In the genomic region with DNA sequence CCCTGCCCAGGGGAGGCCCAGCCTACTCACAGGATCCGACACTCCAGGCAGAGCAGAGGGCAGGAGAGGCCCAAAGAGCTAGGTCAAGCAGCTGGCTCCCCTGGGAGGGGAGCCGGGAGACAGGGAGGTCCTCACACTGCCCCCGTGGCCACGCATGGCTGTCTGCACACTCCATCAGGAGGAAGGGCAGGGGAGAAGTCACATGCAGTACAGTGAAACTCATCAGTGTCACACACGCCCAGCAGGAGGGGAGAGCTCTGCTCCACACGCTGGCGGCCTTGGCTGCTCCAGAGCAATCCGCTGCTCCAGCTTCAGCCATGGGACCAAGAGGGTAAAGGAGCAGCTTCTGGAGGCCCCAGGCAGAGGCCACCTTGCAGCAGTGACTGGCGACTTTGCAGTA, we compare ENCODE assay signal across 1 cellular context.
TF ChIP-seq lines count a peak whose summit lies in the region.

No MANE protein-coding gene starts in this region.

TF ChIP-seq in neural cell, 6 proteins besides CTCF, POLR2A, EP300 and RAD21:
- no peak for TF ChIP-seq POLR2AphosphoS5 (IDR thresholded peaks at IDR 0.05)
- TF ChIP-seq TAF1 (IDR thresholded peaks at IDR 0.05; ENCODE audit: low read depth): no peak
- TF ChIP-seq MXI1 (conservative IDR thresholded peaks at IDR 0.05; ENCODE audit: poor library complexity, severe bottlenecking): no peak
- no peak for TF ChIP-seq SMC3 (conservative IDR thresholded peaks at IDR 0.05; ENCODE audit: poor library complexity)
- TF ChIP-seq, protein P1, sequence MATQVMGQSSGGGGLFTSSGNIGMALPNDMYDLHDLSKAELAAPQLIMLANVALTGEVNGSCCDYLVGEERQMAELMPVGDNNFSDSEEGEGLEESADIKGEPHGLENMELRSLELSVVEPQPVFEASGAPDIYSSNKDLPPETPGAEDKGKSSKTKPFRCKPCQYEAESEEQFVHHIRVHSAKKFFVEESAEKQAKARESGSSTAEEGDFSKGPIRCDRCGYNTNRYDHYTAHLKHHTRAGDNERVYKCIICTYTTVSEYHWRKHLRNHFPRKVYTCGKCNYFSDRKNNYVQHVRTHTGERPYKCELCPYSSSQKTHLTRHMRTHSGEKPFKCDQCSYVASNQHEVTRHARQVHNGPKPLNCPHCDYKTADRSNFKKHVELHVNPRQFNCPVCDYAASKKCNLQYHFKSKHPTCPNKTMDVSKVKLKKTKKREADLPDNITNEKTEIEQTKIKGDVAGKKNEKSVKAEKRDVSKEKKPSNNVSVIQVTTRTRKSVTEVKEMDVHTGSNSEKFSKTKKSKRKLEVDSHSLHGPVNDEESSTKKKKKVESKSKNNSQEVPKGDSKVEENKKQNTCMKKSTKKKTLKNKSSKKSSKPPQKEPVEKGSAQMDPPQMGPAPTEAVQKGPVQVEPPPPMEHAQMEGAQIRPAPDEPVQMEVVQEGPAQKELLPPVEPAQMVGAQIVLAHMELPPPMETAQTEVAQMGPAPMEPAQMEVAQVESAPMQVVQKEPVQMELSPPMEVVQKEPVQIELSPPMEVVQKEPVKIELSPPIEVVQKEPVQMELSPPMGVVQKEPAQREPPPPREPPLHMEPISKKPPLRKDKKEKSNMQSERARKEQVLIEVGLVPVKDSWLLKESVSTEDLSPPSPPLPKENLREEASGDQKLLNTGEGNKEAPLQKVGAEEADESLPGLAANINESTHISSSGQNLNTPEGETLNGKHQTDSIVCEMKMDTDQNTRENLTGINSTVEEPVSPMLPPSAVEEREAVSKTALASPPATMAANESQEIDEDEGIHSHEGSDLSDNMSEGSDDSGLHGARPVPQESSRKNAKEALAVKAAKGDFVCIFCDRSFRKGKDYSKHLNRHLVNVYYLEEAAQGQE (IDR thresholded peaks at IDR 0.05; ENCODE audit: borderline replicate concordance): no peak
- TF ChIP-seq EZH2 (IDR thresholded peaks at IDR 0.05; ENCODE audit: borderline replicate concordance, insufficient read depth, low read length, poor library complexity, severe bottlenecking): no peak
